2 cellular contexts compared by ENCODE assay signal in genomic region chr12:103257763-103258162, GRCh38.
TF ChIP-seq lines count a peak whose summit lies in the region.

No MANE protein-coding gene starts in this region.

TF ChIP-seq in HepG2, 621 proteins besides CTCF, POLR2A, EP300 and RAD21 (continued from another document):
- no peak for TF ChIP-seq HMGXB3 (CRISPR knock-in tag; IDR thresholded peaks at IDR 0.05; ENCODE audit: borderline replicate concordance)
- TF ChIP-seq HNRNPK (IDR thresholded peaks at IDR 0.05; ENCODE audit: low read depth, low read length, poor library complexity, severe bottlenecking) = no peak
- TF ChIP-seq GTF3A (CRISPR knock-in tag; conservative IDR thresholded peaks at IDR 0.05) = no peak
- no peak for TF ChIP-seq ESRRA (CRISPR knock-in tag; IDR thresholded peaks at IDR 0.05; ENCODE audit: low read depth)

TF ChIP-seq in K562, 482 proteins besides CTCF, POLR2A, EP300 and RAD21 (continued from another document):
- TF ChIP-seq E4F1 (CRISPR knock-in tag; IDR thresholded peaks at IDR 0.05; ENCODE audit: borderline replicate concordance) = no peak
- TF ChIP-seq RAD51 (IDR thresholded peaks at IDR 0.05; ENCODE audit: borderline replicate concordance, low read depth) = peak; percentile 57; the same call in 1 of the 2 replicates
- TF ChIP-seq SUPT5H (IDR thresholded peaks at IDR 0.05) = no peak
